1 cellular context compared by ENCODE assay signal in genomic region chr14:102262894-102263462, GRCh38.
A peak's percentile ranks its signal among the peaks of the same experiment; 100 is the strongest.
TF ChIP-seq lines count a peak whose summit lies in the region.

No MANE protein-coding gene starts in this region.

TF ChIP-seq in HEK293, 187 proteins besides CTCF, POLR2A, EP300 and RAD21 (continued from another document and continues in another):
- TF ChIP-seq PRDM2 (tag by site-specific recombination; IDR thresholded peaks at IDR 0.05; ENCODE audit: borderline replicate concordance) (no peak), IKZF3 (tag by site-specific recombination; IDR thresholded peaks at IDR 0.05) (peak; percentile 59; the same call in 1 of the 2 replicates), ZNF362 (tag by site-specific recombination; IDR thresholded peaks at IDR 0.05) (no peak), KLF7 (tag by site-specific recombination; IDR thresholded peaks at IDR 0.05; ENCODE audit: borderline replicate concordance) (no peak), ZNF404 (tag by site-specific recombination; IDR thresholded peaks at IDR 0.05) (no peak), ZNF830 (tag by site-specific recombination; IDR thresholded peaks at IDR 0.05; ENCODE audit: low read depth) (no peak), SP7 (tag by site-specific recombination; IDR thresholded peaks at IDR 0.05) (peak; percentile 31; the same call in 1 of the 2 replicates), ZNF140 (tag by site-specific recombination; IDR thresholded peaks at IDR 0.05) (no peak), ATF2 (tag by site-specific recombination; IDR thresholded peaks at IDR 0.05; ENCODE audit: low read depth) (no peak), ZBTB1 (tag by site-specific recombination; IDR thresholded peaks at IDR 0.05) (no peak), ZSCAN16 (tag by site-specific recombination; IDR thresholded peaks at IDR 0.05) (no peak), ZNF501 (tag by site-specific recombination; IDR thresholded peaks at IDR 0.05) (no peak), ZNF624 (tag by site-specific recombination; IDR thresholded peaks at IDR 0.05) (no peak), ZNF394 (tag by site-specific recombination; IDR thresholded peaks at IDR 0.05; ENCODE audit: borderline replicate concordance) (no peak), ZNF169 (tag by site-specific recombination; IDR thresholded peaks at IDR 0.05) (no peak), ZNF274 (IDR thresholded peaks at IDR 0.05; ENCODE audit: low read length) (no peak), ZNF274 (tag by site-specific recombination; IDR thresholded peaks at IDR 0.05; ENCODE audit: borderline replicate concordance) (no peak), ZNF561 (tag by site-specific recombination; IDR thresholded peaks at IDR 0.05; ENCODE audit: borderline replicate concordance) (0 out of 2 replicates have a peak, but pooled peaks have one; percentile 31), ZNF19 (tag by site-specific recombination; IDR thresholded peaks at IDR 0.05; ENCODE audit: low read depth) (no peak), ZBTB49 (tag by site-specific recombination; IDR thresholded peaks at IDR 0.05; ENCODE audit: low read depth) (no peak), GLIS2 (tag by site-specific recombination; IDR thresholded peaks at IDR 0.05) (no peak), ZNF560 (tag by site-specific recombination; IDR thresholded peaks at IDR 0.05; ENCODE audit: borderline replicate concordance) (no peak), ZNF18 (tag by site-specific recombination; IDR thresholded peaks at IDR 0.05) (no peak), ZBTB26 (tag by site-specific recombination; optimal IDR thresholded peaks at IDR 0.05) (no peak), ZNF510 (tag by site-specific recombination; IDR thresholded peaks at IDR 0.05; ENCODE audit: insufficient replicate concordance) (no peak), ZEB2 (tag by site-specific recombination; IDR thresholded peaks at IDR 0.05) (no peak), PRDM1 (tag by site-specific recombination; IDR thresholded peaks at IDR 0.05) (no peak), ZNF202 (tag by site-specific recombination; IDR thresholded peaks at IDR 0.05; ENCODE audit: borderline replicate concordance) (peak; percentile 15; the same call in 1 of the 2 replicates), ZNF398 (tag by site-specific recombination; IDR thresholded peaks at IDR 0.05) (no peak), ZNF837 (tag by site-specific recombination; IDR thresholded peaks at IDR 0.05) (no peak), ZBTB8A (tag by site-specific recombination; IDR thresholded peaks at IDR 0.05) (peak; percentile 62), ZBTB10 (tag by site-specific recombination; IDR thresholded peaks at IDR 0.05) (no peak), ZNF473 (tag by site-specific recombination; IDR thresholded peaks at IDR 0.05) (no peak), ZNF707 (tag by site-specific recombination; IDR thresholded peaks at IDR 0.05) (no peak), ZNF132 (tag by site-specific recombination; IDR thresholded peaks at IDR 0.05; ENCODE audit: borderline replicate concordance) (no peak), ZNF248 (tag by site-specific recombination; IDR thresholded peaks at IDR 0.05) (no peak), ZNF341 (tag by site-specific recombination; IDR thresholded peaks at IDR 0.05; ENCODE audit: low read depth) (no peak), YY1 (tag by site-specific recombination; IDR thresholded peaks at IDR 0.05) (peak; percentile 53; the same call in 1 of the 2 replicates), SCRT1 (tag by site-specific recombination; IDR thresholded peaks at IDR 0.05; ENCODE audit: borderline replicate concordance) (no peak), ZNF580 (tag by site-specific recombination; IDR thresholded peaks at IDR 0.05) (no peak), ZBTB20 (tag by site-specific recombination; IDR thresholded peaks at IDR 0.05) (peak; percentile 94), ZSCAN5A (tag by site-specific recombination; IDR thresholded peaks at IDR 0.05) (no peak), ZNF626 (tag by site-specific recombination; IDR thresholded peaks at IDR 0.05) (no peak)
